ENCODE assay signal across 8 cellular contexts in genomic region chr6:16712250-16712930, GRCh38. TPM values are rescaled to one million over a fixed set of nuclear protein-coding genes. Genes with fewer than 3 reads are reported as not detected.
DNase-seq lines count a peak whose midpoint lies in the region; ATAC-seq and TF ChIP-seq lines count a peak whose summit lies in the region.

No MANE protein-coding gene starts in this region.

- TF ChIP-seq CTCF in heart left ventricle (IDR thresholded peaks at IDR 0.05) = no peak
- TF ChIP-seq CTCF in hepatocyte (IDR thresholded peaks at IDR 0.05; ENCODE audit: poor library complexity) = no peak
- no peak for TF ChIP-seq CTCF in suprapubic skin (IDR thresholded peaks at IDR 0.05)

- H3K27me3 ChIP-seq in heart left ventricle (no peaks in the 10 kb centered on the region), hepatocyte (no peaks in the 10 kb centered on the region), suprapubic skin (no peaks in the 10 kb centered on the region)

- no peaks in the 10 kb centered on the region for H3K27me3 Mint-ChIP-seq in activated CD4-positive, alpha-beta memory T cell treated with anti-CD3 and anti-CD28 coated beads for 36 hours

- intact Hi-C loops in heart left ventricle (cut with DNase I) = no loop called here
- intact Hi-C loops in cardiac septum (cut with DNase I) = no loop called here
- intact Hi-C loops in activated CD4-positive, alpha-beta memory T cell treated with anti-CD3 and anti-CD28 coated beads for 36 hours (cut with micrococcal nuclease) = loop anchor here (1.0 to 5.0 kb wide), 11 partner anchors 8 to 995 kb away; partner anchors contain the start of genes ATXN1 and NUP153

- TF ChIP-seq POLR2A in heart left ventricle (IDR thresholded peaks at IDR 0.05) (no peak), suprapubic skin (IDR thresholded peaks at IDR 0.05) (no peak)

- peak overlapping the region; percentile 92 for H3K27ac Mint-ChIP-seq in activated CD4-positive, alpha-beta memory T cell treated with anti-CD3 and anti-CD28 coated beads for 36 hours

- no peaks in the 10 kb centered on the region for H3K36me3 ChIP-seq in heart left ventricle
- no peaks in the 10 kb centered on the region for H3K36me3 ChIP-seq in hepatocyte (replicated peaks; ENCODE audit: insufficient read depth, low read depth)
- H3K36me3 ChIP-seq in suprapubic skin = no peaks in the 10 kb centered on the region

- H3K27ac ChIP-seq in heart left ventricle (peak overlapping the region in 9 of 12 donors; percentile 8 to 90 (median 44)), hepatocyte (peak overlapping the region; percentile 85), suprapubic skin (peak overlapping the region; percentile 86)

- CTCF ChIA-PET in activated CD4-positive, alpha-beta memory T cell treated with anti-CD3 and anti-CD28 coated beads for 36 hours (lab: Charles Lee) = interaction anchor here (0.7 to 2.6 kb wide), 11 partner anchors 12 to 202 kb away, joined by 3 to 19 read pairs (median 4); partner anchors contain the start of gene ATXN1

- no peak for TF ChIP-seq EP300 in suprapubic skin (IDR thresholded peaks at IDR 0.05)

- H3K4me3 ChIP-seq in heart left ventricle (peak overlapping the region in 5 of 12 donors; percentile 8 to 40 (median 27)), hepatocyte (no peak overlapping the region), suprapubic skin (peak overlapping the region; percentile 15)

- DNase-seq in heart left ventricle (no peak), cardiac septum (ENCODE audit: low spot score) (no peak), hepatocyte (ENCODE audit: low spot score) (no peak), suprapubic skin (ENCODE audit: low spot score in 2 of 2) (no peak), cortex of kidney (lab: John Stamatoyannopoulos, UW) (no peak), HuH-7.5 (ENCODE audit: low spot score) (no peak)
- peak; percentile 69 for DNase-seq in activated CD4-positive, alpha-beta memory T cell treated with anti-CD3 and anti-CD28 coated beads for 36 hours

- H3K4me1 Mint-ChIP-seq in activated CD4-positive, alpha-beta memory T cell treated with anti-CD3 and anti-CD28 coated beads for 36 hours (ENCODE audit: low read depth) = peaks cover 70% of the 10 kb centered on the region

- peak in 1 of 4 donors; percentile 25 for ATAC-seq in heart left ventricle
- ATAC-seq in HG03135 (IDR thresholded peaks at IDR 0.05; ENCODE audit: unreplicated experiment) = peak; percentile 68

- no peak overlapping the region for H2AFZ ChIP-seq in hepatocyte

- no peaks in the 10 kb centered on the region for H3K9me3 Mint-ChIP-seq in activated CD4-positive, alpha-beta memory T cell treated with anti-CD3 and anti-CD28 coated beads for 36 hours

- H3K36me3 Mint-ChIP-seq in activated CD4-positive, alpha-beta memory T cell treated with anti-CD3 and anti-CD28 coated beads for 36 hours = peaks cover 2% of the 10 kb centered on the region

- POLR2A ChIA-PET in activated CD4-positive, alpha-beta memory T cell treated with anti-CD3 and anti-CD28 coated beads for 36 hours (lab: Charles Lee) = interaction anchor here (0.8 to 3.7 kb wide), 13 partner anchors 8 to 390 kb away, joined by 3 to 31 read pairs (median 5); partner anchors contain the start of gene ATXN1

- peak overlapping the region; percentile 64 for H3K4me3 Mint-ChIP-seq in activated CD4-positive, alpha-beta memory T cell treated with anti-CD3 and anti-CD28 coated beads for 36 hours

- H3K9me2 ChIP-seq in hepatocyte (replicated peaks; ENCODE audit: insufficient read depth) = no peaks in the 10 kb centered on the region

- no peaks in the 10 kb centered on the region for H4K20me1 ChIP-seq in hepatocyte (ENCODE audit: insufficient read depth, poor library complexity, severe bottlenecking)

- WGBS in heart left ventricle, 4 donors = 54 to 59% (median 57%) methylated on average over 12 of the region's 12 CpGs
- 67% methylated on average over 12 of the region's 12 CpGs for WGBS in hepatocyte (ENCODE audit: low lambda C conversion rate, missing lambda C conversion rate)
- 34% methylated on average over 12 of the region's 12 CpGs for WGBS in suprapubic skin

- peaks cover 0 to 56% (median 17%) of the 10 kb centered on the region in 12 donors for H3K4me1 ChIP-seq in heart left ventricle
- peaks cover 16% of the 10 kb centered on the region for H3K4me1 ChIP-seq in hepatocyte (ENCODE audit: insufficient read depth)
- H3K4me1 ChIP-seq in suprapubic skin = peaks cover 28% of the 10 kb centered on the region

- peak overlapping the region; percentile 54 for H3K4me2 ChIP-seq in hepatocyte

- peaks cover 82% of the 10 kb centered on the region for H3K79me2 ChIP-seq in hepatocyte

- no peaks in the 10 kb centered on the region for H3K9me3 ChIP-seq in heart left ventricle
- no peaks in the 10 kb centered on the region for H3K9me3 ChIP-seq in hepatocyte (ENCODE audit: low read depth)
- no peaks in the 10 kb centered on the region for H3K9me3 ChIP-seq in suprapubic skin

RNA-seq across cellular contexts. Expression of gene ATXN1, which starts 48.9 kb away (rescaled TPM):
- total RNA-seq in heart left ventricle = 10 to 100 TPM; 32.7 to 51.8 (median 37.6) TPM
- polyA plus RNA-seq in heart left ventricle = 10 to 100 TPM in 1 of 2 donors, 1 to 10 TPM in 1; 8.7 to 13.9 TPM
- 40.2 TPM for total RNA-seq in cardiac septum
- 10 to 100 TPM; 34.1 to 36.7 TPM for total RNA-seq in activated CD4-positive, alpha-beta memory T cell treated with anti-CD3 and anti-CD28 coated beads for 36 hours
- 28.7 and 32.6 TPM in 2 replicates for total RNA-seq in hepatocyte
- polyA plus RNA-seq in hepatocyte = 14.7 and 16.3 TPM in 2 replicates
- total RNA-seq in suprapubic skin = 10 to 100 TPM; 32.8 to 95.4 (median 42.4) TPM
